Comparison of ENCODE assay signal across 8 cellular contexts in genomic region chrX:30889147-30890125, GRCh38. TPM values are rescaled to one million over a fixed set of nuclear protein-coding genes. Genes with fewer than 3 reads are reported as not detected.
DNase-seq lines count a peak whose midpoint lies in the region; ATAC-seq and TF ChIP-seq lines count a peak whose summit lies in the region.

TAB3 (minus strand) TSS chrX:30889254; CDS start chrX:30859588, 29,666 bp downstream.

- H3K36me3 Mint-ChIP-seq in activated naive CD8-positive, alpha-beta T cell treated with anti-CD3 and anti-CD28 coated beads, Interleukin-2, amount 10 ng/mL, durations not matched to agents 7 days and 5 days = peaks cover 6% of the 10 kb centered on the region
- no peaks in the 10 kb centered on the region for H3K36me3 Mint-ChIP-seq in osteocyte (ENCODE audit: unreplicated experiment)

- POLR2A ChIA-PET in activated naive CD8-positive, alpha-beta T cell treated with anti-CD3 and anti-CD28 coated beads, Interleukin-2, amount 10 ng/mL, durations not matched to agents 7 days and 5 days (lab: Charles Lee) = interaction anchor here (0.6 to 1.5 kb wide), 7 partner anchors 10 to 312 kb away, joined by 3 to 10 read pairs (median 3); partner anchors contain the start of gene TASL

- H3K9me3 ChIP-seq in SU-DHL-6 (ENCODE audit: insufficient read depth, low read length) (no peaks in the 10 kb centered on the region), thymus (ENCODE audit: control insufficient read depth) (no peaks in the 10 kb centered on the region)

- peaks cover 10% of the 10 kb centered on the region for H3K4me1 Mint-ChIP-seq in activated naive CD8-positive, alpha-beta T cell treated with anti-CD3 and anti-CD28 coated beads, Interleukin-2, amount 10 ng/mL, durations not matched to agents 7 days and 5 days
- peaks cover 9% of the 10 kb centered on the region for H3K4me1 Mint-ChIP-seq in osteocyte (ENCODE audit: unreplicated experiment)

- ATAC-seq in HG02678 (IDR thresholded peaks at IDR 0.05; ENCODE audit: unreplicated experiment) = peak; percentile 91
- ATAC-seq in activated naive CD8-positive, alpha-beta T cell treated with anti-CD3 and anti-CD28 coated beads, Interleukin-2, amount 10 ng/mL, durations not matched to agents 7 days and 5 days (ENCODE audit: low read depth) = peak; percentile 91

- peak within 1 kb of the TSS; percentile 84 for H3K9ac ChIP-seq in SU-DHL-6 (ENCODE audit: low read length)

- DNase-seq in NCI-H128 (lab: John Stamatoyannopoulos, UW; ENCODE audit: unreplicated experiment) (peak; percentile 87), head of caudate nucleus (peak; percentile 78 to 95 (median 88)), osteocyte (ENCODE audit: extremely low spot score, unreplicated experiment) (peak; percentile 97)
- DNase-seq in activated naive CD8-positive, alpha-beta T cell treated with anti-CD3 and anti-CD28 coated beads, Interleukin-2, amount 10 ng/mL, durations not matched to agents 7 days and 5 days = peak; percentile 86

- H3K27me3 ChIP-seq in SU-DHL-6 (ENCODE audit: low read length) = no peaks in the 10 kb centered on the region
- H3K27me3 ChIP-seq in thymus (ENCODE audit: control insufficient read depth, insufficient read depth) = no peaks in the 10 kb centered on the region

- no peaks in the 10 kb centered on the region for H3K36me3 ChIP-seq in SU-DHL-6 (ENCODE audit: low read length)
- H3K36me3 ChIP-seq in thymus (ENCODE audit: control insufficient read depth, insufficient read depth) = no peaks in the 10 kb centered on the region

- peak; percentile 21 for TF ChIP-seq POLR2A in GM10847 (IDR thresholded peaks at IDR 0.05; ENCODE audit: extremely low read depth, insufficient read length)

- TF ChIP-seq CTCF in SU-DHL-6 (IDR thresholded peaks at IDR 0.05; ENCODE audit: insufficient read depth, low read length, poor library complexity, severe bottlenecking) = no peak
- no peak for TF ChIP-seq CTCF in osteocyte (IDR thresholded peaks at IDR 0.05)

- peak within 1 kb of the TSS; percentile 95 for H3K27ac Mint-ChIP-seq in activated naive CD8-positive, alpha-beta T cell treated with anti-CD3 and anti-CD28 coated beads, Interleukin-2, amount 10 ng/mL, durations not matched to agents 7 days and 5 days
- H3K27ac Mint-ChIP-seq in osteocyte (ENCODE audit: unreplicated experiment) = peak within 1 kb of the TSS; percentile 91

- peak within 1 kb of the TSS; percentile 81 for H3K4me2 ChIP-seq in SU-DHL-6 (ENCODE audit: low read depth, low read length, poor library complexity, severe bottlenecking)

- no peaks in the 10 kb centered on the region for H3K9me3 Mint-ChIP-seq in activated naive CD8-positive, alpha-beta T cell treated with anti-CD3 and anti-CD28 coated beads, Interleukin-2, amount 10 ng/mL, durations not matched to agents 7 days and 5 days
- H3K9me3 Mint-ChIP-seq in osteocyte (ENCODE audit: unreplicated experiment) = no peaks in the 10 kb centered on the region

- 0 out of 2 replicates have a peak, but pooled peaks cover 5% of the 10 kb centered on the region for H4K20me1 ChIP-seq in SU-DHL-6 (ENCODE audit: low read depth, low read length)

- H2AFZ ChIP-seq in SU-DHL-6 (ENCODE audit: low read depth, low read length, severe bottlenecking) = peak within 1 kb of the TSS; percentile 93

- H3K79me2 ChIP-seq in SU-DHL-6 (ENCODE audit: insufficient read depth, low read length) = peaks cover 7% of the 10 kb centered on the region; the same call in 1 of the 2 replicates

- intact Hi-C loops in head of caudate nucleus (cut with DNase I) = no loop called here

- under 1% methylated on average over 59 of the region's 62 CpGs for WGBS in thymus

- H3K4me3 ChIP-seq in SU-DHL-6 (ENCODE audit: insufficient read depth, low read length, poor library complexity, severe bottlenecking) (peak within 1 kb of the TSS; percentile 86), thymus (ENCODE audit: low read length) (peak within 1 kb of the TSS; percentile 71)

- H3K9me2 ChIP-seq in SU-DHL-6 (replicated peaks; ENCODE audit: insufficient read depth, low read length) = no peaks in the 10 kb centered on the region

- no peaks in the 10 kb centered on the region for H3K27me3 Mint-ChIP-seq in activated naive CD8-positive, alpha-beta T cell treated with anti-CD3 and anti-CD28 coated beads, Interleukin-2, amount 10 ng/mL, durations not matched to agents 7 days and 5 days
- H3K27me3 Mint-ChIP-seq in osteocyte (ENCODE audit: unreplicated experiment) = peaks cover 7% of the 10 kb centered on the region

- peak within 1 kb of the TSS; percentile 91 for H3K4me3 Mint-ChIP-seq in activated naive CD8-positive, alpha-beta T cell treated with anti-CD3 and anti-CD28 coated beads, Interleukin-2, amount 10 ng/mL, durations not matched to agents 7 days and 5 days
- peak within 1 kb of the TSS; percentile 83 for H3K4me3 Mint-ChIP-seq in osteocyte (ENCODE audit: unreplicated experiment)

- H3K27ac ChIP-seq in SU-DHL-6 (ENCODE audit: low read depth, low read length) (peak within 1 kb of the TSS; percentile 49; the same call in 1 of the 2 replicates), thymus (ENCODE audit: low read depth) (peak within 1 kb of the TSS; percentile 89)

- H3F3A ChIP-seq in SU-DHL-6 (ENCODE audit: insufficient read depth) = no peaks in the 10 kb centered on the region

- H3K4me1 ChIP-seq in thymus (ENCODE audit: control insufficient read depth, insufficient read depth, low read length) = no peaks in the 10 kb centered on the region

RNA-seq across cellular contexts. Expression of gene TAB3, which starts in this region (rescaled TPM):
- total RNA-seq in activated naive CD8-positive, alpha-beta T cell treated with anti-CD3 and anti-CD28 coated beads, Interleukin-2, amount 10 ng/mL, durations not matched to agents 7 days and 5 days = 10 to 100 TPM; 17.3 to 20.7 TPM
- total RNA-seq in osteocyte = 12.2 and 13.3 TPM in 2 replicates
- polyA plus RNA-seq in thymus = 13.6 TPM

Comparison
In these comparisons a context has a peak if more than half of its experiments do, and no peak if none do; other contexts are left out.
1. Peak in every context shown above with its lines: DNase-seq, ATAC-seq, H3K4me3 ChIP-seq and H3K27ac ChIP-seq.